Comparison of ENCODE assay signal across 1 cellular context in genomic region chr16:4350365-4350786, GRCh38.
TF ChIP-seq lines count a peak whose summit lies in the region.

No MANE protein-coding gene starts in this region.

TF ChIP-seq in HCT116, 20 proteins besides CTCF, POLR2A, EP300 and RAD21 (continued from another document):
- TF ChIP-seq ZBTB33 (IDR thresholded peaks at IDR 0.05; ENCODE audit: extremely low read depth, insufficient replicate concordance, low read length) (no peak), ATF3 (IDR thresholded peaks at IDR 0.05) (no peak), SRF (IDR thresholded peaks at IDR 0.05; ENCODE audit: low read depth) (no peak)
